20 cellular contexts compared by ENCODE assay signal in genomic region chr4:153402366-153402765, GRCh38.
"Had no signal": no experiment of that assay in that cellular context is flagged by ENCODE, and none has a peak within 500 bp of the region (broad histone marks: within the 10 kb centered on the region; RNA-seq: fewer than 3 reads in every experiment).

No MANE protein-coding gene starts in this region.

- H3K4me3 Mint-ChIP-seq: activated naive CD4-positive, alpha-beta T cell treated with anti-CD3 and anti-CD28 coated beads for 36 hours; activated T-cell treated with anti-CD3 and anti-CD28 coated beads, Interleukin-2, amount 50 U/mL, for 4 hours; central memory CD8-positive, alpha-beta T cell; naive thymus-derived CD4-positive, alpha-beta T cell; neural progenitor cell; T-helper 2 cell treated with Interferon-gamma antibody and Interleukin-4, amounts not matched to agents 5 μg/mL and 100 μg/mL, for 36 hours; WTC11 had no signal

- ATAC-seq: activated T-cell treated with anti-CD3 and anti-CD28 coated beads, Interleukin-2, amount 50 U/mL, for 4 hours; heart right ventricle; left colon; lower lobe of right lung; naive thymus-derived CD4-positive, alpha-beta T cell; SK-N-SH treated with all-trans-retinoic acid at 6 μM for 48 hours; stimulated activated naive CD8-positive, alpha-beta T cell treated with anti-CD3 and anti-CD28 coated beads, Interleukin-15, Interleukin-2, amounts not matched to agents 100 U/mL and 50 U/mL, for 24 hours; WTC11 had no signal

- H3K4me1 Mint-ChIP-seq: central memory CD8-positive, alpha-beta T cell; neural progenitor cell had no signal

- H3K9me3 Mint-ChIP-seq: activated naive CD4-positive, alpha-beta T cell treated with anti-CD3 and anti-CD28 coated beads for 36 hours; activated T-cell treated with anti-CD3 and anti-CD28 coated beads, Interleukin-2, amount 50 U/mL, for 4 hours; central memory CD8-positive, alpha-beta T cell; T-helper 2 cell treated with Interferon-gamma antibody and Interleukin-4, amounts not matched to agents 5 μg/mL and 100 μg/mL, for 36 hours had no signal

- DNase-seq: activated CD8-positive, alpha-beta memory T cell treated with anti-CD3 and anti-CD28 coated beads, Interleukin-2, amount 50 U/mL, for 48 hours; activated naive CD4-positive, alpha-beta T cell treated with anti-CD3 and anti-CD28 coated beads for 36 hours; activated T-cell treated with anti-CD3 and anti-CD28 coated beads, Interleukin-2, amount 50 U/mL, for 4 hours; colonic mucosa; heart right ventricle; left colon; lower lobe of right lung; naive thymus-derived CD4-positive, alpha-beta T cell; retina; stimulated activated CD4-positive, alpha-beta T cell treated with anti-CD3 and anti-CD28 coated beads, Interleukin-12 subunit alpha, Interleukin-12 subunit beta, amount 100 ng/mL, for 4 hours; stimulated activated CD4-positive, alpha-beta T cell treated with anti-CD3 and anti-CD28 coated beads, Interleukin-4, amount 100 ng/mL, for 4 hours; stimulated activated naive CD8-positive, alpha-beta T cell treated with anti-CD3 and anti-CD28 coated beads, Interleukin-15, Interleukin-2, amounts not matched to agents 100 U/mL and 50 U/mL, for 24 hours; upper lobe of left lung had no signal

- H3K27me3 Mint-ChIP-seq: central memory CD8-positive, alpha-beta T cell; naive thymus-derived CD4-positive, alpha-beta T cell had no signal

- H3K4me3 ChIP-seq: breast epithelium, colonic mucosa, esophagus muscularis mucosa, heart right ventricle, lower lobe of right lung, neural progenitor cell, upper lobe of left lung had no signal

- H3K27ac Mint-ChIP-seq: activated naive CD4-positive, alpha-beta T cell treated with anti-CD3 and anti-CD28 coated beads for 36 hours; naive thymus-derived CD4-positive, alpha-beta T cell; neural progenitor cell; T-helper 2 cell treated with Interferon-gamma antibody and Interleukin-4, amounts not matched to agents 5 μg/mL and 100 μg/mL, for 36 hours had no signal
